ENCODE assay signal across 8 cellular contexts in the genomic region with DNA sequence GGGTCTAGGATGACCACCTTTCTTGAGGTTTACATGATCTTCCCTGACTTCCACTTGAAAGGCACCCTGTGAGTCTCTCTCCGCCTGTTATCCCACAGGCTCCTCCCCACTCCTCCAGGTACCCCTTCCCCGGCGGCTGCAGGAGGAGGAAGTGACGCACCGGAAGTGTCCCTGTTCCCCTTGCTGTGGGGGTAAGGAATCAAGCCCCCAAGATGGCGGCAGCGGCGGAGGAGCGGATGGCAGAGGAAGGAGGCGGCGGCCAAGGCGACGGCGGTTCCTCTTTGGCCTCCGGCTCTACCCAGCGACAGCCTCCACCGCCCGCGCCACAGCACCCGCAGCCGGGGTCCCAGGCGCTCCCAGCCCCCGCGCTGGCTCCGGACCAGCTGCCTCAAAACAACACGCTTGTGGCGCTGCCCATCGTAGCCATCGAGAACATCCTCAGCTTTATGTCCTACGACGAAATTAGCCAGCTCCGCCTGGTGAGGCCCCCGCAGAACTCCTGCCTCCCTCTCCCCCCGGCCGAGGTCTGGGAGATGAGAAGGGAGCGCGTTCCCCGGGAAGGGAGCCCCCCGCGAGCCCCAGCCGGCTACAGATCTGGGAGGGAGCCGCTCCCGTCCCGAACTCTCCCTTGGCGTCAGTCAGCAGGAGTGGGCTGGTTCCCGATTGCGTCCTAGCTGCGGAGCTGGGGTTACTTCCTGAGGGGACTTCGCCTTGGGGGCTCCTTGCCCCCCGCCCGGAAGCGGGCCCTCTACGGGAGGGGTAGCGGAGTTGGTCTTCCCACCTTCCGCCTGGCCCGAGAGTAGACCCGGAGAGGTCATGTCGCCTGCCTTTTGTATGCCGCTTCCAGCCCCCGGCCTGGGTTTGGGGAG. TPM values are rescaled to one million over a fixed set of nuclear protein-coding genes. Genes with fewer than 3 reads are reported as not detected.
A peak's percentile ranks its signal among the peaks of the same experiment; 100 is the strongest.
DNase-seq lines count a peak whose midpoint lies in the region; ATAC-seq and TF ChIP-seq lines count a peak whose summit lies in the region.

A gene with protein sequence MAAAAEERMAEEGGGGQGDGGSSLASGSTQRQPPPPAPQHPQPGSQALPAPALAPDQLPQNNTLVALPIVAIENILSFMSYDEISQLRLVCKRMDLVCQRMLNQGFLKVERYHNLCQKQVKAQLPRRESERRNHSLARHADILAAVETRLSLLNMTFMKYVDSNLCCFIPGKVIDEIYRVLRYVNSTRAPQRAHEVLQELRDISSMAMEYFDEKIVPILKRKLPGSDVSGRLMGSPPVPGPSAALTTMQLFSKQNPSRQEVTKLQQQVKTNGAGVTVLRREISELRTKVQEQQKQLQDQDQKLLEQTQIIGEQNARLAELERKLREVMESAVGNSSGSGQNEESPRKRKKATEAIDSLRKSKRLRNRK (plus strand): TSS at position 194 of the 869 bp plus-strand sequence. CDS start 19 bp downstream, at position 213.

- H3K4me3 ChIP-seq in BJ (ENCODE audit: low read depth, low read length) (peak within 1 kb of the TSS; percentile 98), coronary artery (peak within 1 kb of the TSS; percentile 100)

- H3K27ac Mint-ChIP-seq in activated CD4-positive, alpha-beta T cell treated with anti-CD3 and anti-CD28 coated beads, Interleukin-2, amount 10 ng/mL, durations not matched to agents 24 days and 14 days: peak within 1 kb of the TSS; percentile 84

- peak within 1 kb of the TSS; percentile 88 for H3K4me3 Mint-ChIP-seq in activated CD4-positive, alpha-beta T cell treated with anti-CD3 and anti-CD28 coated beads, Interleukin-2, amount 10 ng/mL, durations not matched to agents 24 days and 14 days

- H3K27ac ChIP-seq in coronary artery (peak within 1 kb of the TSS; percentile 85 to 99), layer of hippocampus (ENCODE audit: low read depth, low read length) (peak within 1 kb of the TSS; percentile 95)

- DNase-seq in BJ (ENCODE audit: low read depth) (peak; percentile 60), NCI-H526 treated with DMSO at 0.1 percent for 48 hours (lab: John Stamatoyannopoulos, UW) (peak; percentile 68), coronary artery (ENCODE audit: low spot score) (peak; percentile 96)
- peak; percentile 98 for DNase-seq in activated CD4-positive, alpha-beta T cell treated with anti-CD3 and anti-CD28 coated beads, Interleukin-2, amount 10 ng/mL, durations not matched to agents 24 days and 14 days
- peak; percentile 85 to 89 for DNase-seq in stimulated activated CD4-positive, alpha-beta T cell treated with anti-CD3 and anti-CD28 coated beads, Interleukin-1b, Interleukin-23, amount 100 ng/mL, for 4 hours (ENCODE audit: low read depth in 2 of 2)

- H3K4me1 Mint-ChIP-seq in activated CD4-positive, alpha-beta T cell treated with anti-CD3 and anti-CD28 coated beads, Interleukin-2, amount 10 ng/mL, durations not matched to agents 24 days and 14 days: peaks cover 23% of the 10 kb centered on the region

- TF ChIP-seq CTCF in BJ (IDR thresholded peaks at IDR 0.05; ENCODE audit: insufficient read depth, low read depth, low read length) (no peak), coronary artery (IDR thresholded peaks at IDR 0.05) (no peak)

- CTCF ChIA-PET in BJ (lab: Yijun Ruan, JAX): interaction anchor here (0.5 to 1.2 kb wide), 3 partner anchors 8 to 219 kb away, joined by 3 to 6 read pairs (median 4); no protein-coding TSS in a partner anchor

- POLR2A ChIA-PET in BJ (lab: Charles Lee): no interaction called here

- no peaks in the 10 kb centered on the region for H3K36me3 Mint-ChIP-seq in activated CD4-positive, alpha-beta T cell treated with anti-CD3 and anti-CD28 coated beads, Interleukin-2, amount 10 ng/mL, durations not matched to agents 24 days and 14 days (ENCODE audit: low read depth)

- H3K27me3 ChIP-seq in BJ (ENCODE audit: control insufficient read depth, insufficient read depth, low read length) (peaks cover 2% of the 10 kb centered on the region; the same call in 1 of the 2 replicates), layer of hippocampus (ENCODE audit: control insufficient read depth, insufficient read depth, low read length) (no peaks in the 10 kb centered on the region)

- intact Hi-C loops in activated CD4-positive, alpha-beta T cell treated with anti-CD3 and anti-CD28 coated beads, Interleukin-2, amount 10 ng/mL, durations not matched to agents 24 days and 14 days (cut with micrococcal nuclease): loop anchor here (2.0 to 5.0 kb wide), 4 partner anchors 53 to 417 kb away; partner anchors contain the start of gene TP53BP2

- no peaks in the 10 kb centered on the region for H3K9me3 Mint-ChIP-seq in activated CD4-positive, alpha-beta T cell treated with anti-CD3 and anti-CD28 coated beads, Interleukin-2, amount 10 ng/mL, durations not matched to agents 24 days and 14 days

- peak; percentile 95 for ATAC-seq in GM19324 (IDR thresholded peaks at IDR 0.05; ENCODE audit: low FRiP score, unreplicated experiment)
- ATAC-seq in HG03469 (IDR thresholded peaks at IDR 0.05; ENCODE audit: unreplicated experiment): peak; percentile 86

- H3K36me3 ChIP-seq in BJ (ENCODE audit: control insufficient read depth, insufficient read depth, low read length): no peaks in the 10 kb centered on the region

- H3K27me3 Mint-ChIP-seq in activated CD4-positive, alpha-beta T cell treated with anti-CD3 and anti-CD28 coated beads, Interleukin-2, amount 10 ng/mL, durations not matched to agents 24 days and 14 days: peaks cover 15% of the 10 kb centered on the region

RNA-seq across cellular contexts. Expression of the gene that starts here (rescaled TPM):
- polyA plus RNA-seq in BJ (2011; rRNA removed): 10.8 and 20.1 TPM in 2 replicates
- polyA minus RNA-seq in BJ (2011; rRNA and poly(A)+ RNA removed): 11.2 and 13.1 TPM in 2 replicates
- total RNA-seq in activated CD4-positive, alpha-beta T cell treated with anti-CD3 and anti-CD28 coated beads, Interleukin-2, amount 10 ng/mL, durations not matched to agents 24 days and 14 days: 26.0 and 26.3 TPM in 2 replicates

Comparison
In these comparisons a context has a peak if more than half of its experiments do, and no peak if none do; other contexts are left out.
1. Peak in every context shown above with its lines: DNase-seq, ATAC-seq, H3K4me3 ChIP-seq and H3K27ac ChIP-seq.